ENCODE assay signal across 8 cellular contexts in the genomic region with DNA sequence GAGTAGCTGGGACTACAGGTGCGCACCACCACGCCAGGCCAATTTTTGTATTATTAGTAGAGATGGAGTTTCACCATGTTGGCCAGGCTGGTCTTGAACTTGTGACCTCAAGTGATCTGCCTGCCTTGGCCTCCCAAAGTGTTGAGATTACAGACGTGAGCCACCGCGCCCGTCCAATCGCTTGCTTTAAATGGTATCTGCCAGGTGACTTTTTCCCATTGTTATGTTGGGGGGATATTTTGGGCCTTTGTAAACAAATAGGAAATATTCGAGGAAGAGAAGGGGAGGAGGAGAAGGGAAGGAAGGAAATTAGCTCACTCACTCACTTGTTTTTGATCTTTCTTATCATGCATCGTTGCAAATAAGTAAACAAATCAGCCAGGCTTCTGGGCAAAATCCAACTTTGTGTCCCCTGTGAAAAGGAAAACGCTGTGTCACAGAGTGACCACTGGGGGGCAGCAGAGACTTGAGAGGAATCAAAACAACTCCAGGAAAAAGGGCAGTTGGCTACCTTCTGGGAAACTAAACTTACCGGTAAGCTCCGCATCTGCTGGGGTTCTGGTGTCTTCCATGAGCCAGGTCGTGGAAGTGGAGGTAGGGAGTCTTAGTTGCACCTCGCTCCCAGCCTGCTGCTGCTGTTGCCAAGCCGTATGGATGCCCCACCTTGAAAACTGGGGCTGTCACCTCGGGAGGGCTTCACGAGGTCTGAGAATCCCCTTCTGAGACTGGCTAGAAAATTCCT. TPM values are rescaled to one million over a fixed set of nuclear protein-coding genes. Genes with fewer than 3 reads are reported as not detected.
DNase-seq lines count a peak whose midpoint lies in the region; ATAC-seq and TF ChIP-seq lines count a peak whose summit lies in the region.

No MANE protein-coding gene starts in this region.

- no peaks in the 10 kb centered on the region for H3K27me3 Mint-ChIP-seq in activated T-helper 2 cell treated with anti-CD3 and anti-CD28 coated beads, Interferon-gamma antibody, Interleukin-2, Interleukin-4, amounts not matched to agents 10 μg/mL and 5 μg/mL and 100 μg/mL, durations not matched to agents 14 hours and 24 hours and 36 hours (ENCODE audit: low read depth)

- TF ChIP-seq EP300 in stomach (IDR thresholded peaks at IDR 0.05), result no peak

- H3K9me3 ChIP-seq in neutrophil, result no peaks in the 10 kb centered on the region
- H3K9me3 ChIP-seq in stomach, result no peaks in the 10 kb centered on the region

- no peaks in the 10 kb centered on the region for H3K27me3 ChIP-seq in neutrophil
- H3K27me3 ChIP-seq in stomach, result no peaks in the 10 kb centered on the region

- DNase-seq in DMS 273 treated with DMSO at 0.1 percent for 48 hours (lab: John Stamatoyannopoulos, UW) (peak; percentile 69), LNCaP clone FGC (ENCODE audit: low read depth) (peak; percentile 86), RWPE1 (ENCODE audit: low spot score) (peak; percentile 81), fibroblast of villous mesenchyme (ENCODE audit: low read depth) (peak; percentile 83), stomach (peak; percentile 89)
- DNase-seq in activated T-helper 2 cell treated with anti-CD3 and anti-CD28 coated beads, Interferon-gamma antibody, Interleukin-2, Interleukin-4, amounts not matched to agents 10 μg/mL and 5 μg/mL and 100 μg/mL, durations not matched to agents 14 hours and 24 hours and 36 hours (ENCODE audit: low spot score), result peak; percentile 59

- 0 out of 2 replicates have a peak overlapping the region, but pooled peaks have one; percentile 30 for H3K27ac ChIP-seq in RWPE1
- peak overlapping the region; percentile 5 for H3K27ac ChIP-seq in neutrophil
- H3K27ac ChIP-seq in stomach, result peak overlapping the region in 1 of 5 donors; percentile 56

- H3K4me3 ChIP-seq in LNCaP clone FGC (ENCODE audit: low read depth, low read length) (no peak overlapping the region), fibroblast of villous mesenchyme (ENCODE audit: low read depth, low read length) (peak overlapping the region; percentile 41), neutrophil (ENCODE audit: low read depth in 1 of 2, low read length in 1 of 2) (peak overlapping the region; percentile 47 to 58), stomach (peak overlapping the region; percentile 35 to 43 (median 39))

- peak overlapping the region; percentile 57 for H3K4me3 Mint-ChIP-seq in activated T-helper 2 cell treated with anti-CD3 and anti-CD28 coated beads, Interferon-gamma antibody, Interleukin-2, Interleukin-4, amounts not matched to agents 10 μg/mL and 5 μg/mL and 100 μg/mL, durations not matched to agents 14 hours and 24 hours and 36 hours (ENCODE audit: low read depth)

- TF ChIP-seq POLR2A in stomach (IDR thresholded peaks at IDR 0.05), result no peak

- no peaks in the 10 kb centered on the region for H3K36me3 Mint-ChIP-seq in activated T-helper 2 cell treated with anti-CD3 and anti-CD28 coated beads, Interferon-gamma antibody, Interleukin-2, Interleukin-4, amounts not matched to agents 10 μg/mL and 5 μg/mL and 100 μg/mL, durations not matched to agents 14 hours and 24 hours and 36 hours (ENCODE audit: low read depth)

- no peak overlapping the region for H3K27ac Mint-ChIP-seq in activated T-helper 2 cell treated with anti-CD3 and anti-CD28 coated beads, Interferon-gamma antibody, Interleukin-2, Interleukin-4, amounts not matched to agents 10 μg/mL and 5 μg/mL and 100 μg/mL, durations not matched to agents 14 hours and 24 hours and 36 hours

- CTCF ChIA-PET in RWPE1 (lab: Yijun Ruan, JAX), result interaction anchor here (0.5 to 2.2 kb wide), 15 partner anchors 15 to 1469 kb away, joined by 3 to 12 read pairs (median 3); a partner anchor contains a TSS

- H3K36me3 ChIP-seq in neutrophil (peaks cover 4% of the 10 kb centered on the region), stomach (no peaks in the 10 kb centered on the region)

- peak; percentile 86 for TF ChIP-seq CTCF in LNCaP clone FGC (IDR thresholded peaks at IDR 0.05; ENCODE audit: control insufficient read depth, extremely low read depth, insufficient read depth)
- TF ChIP-seq CTCF in RWPE1 (conservative IDR thresholded peaks at IDR 0.05; ENCODE audit: low read depth), result peak; percentile 92
- TF ChIP-seq CTCF in fibroblast of villous mesenchyme (IDR thresholded peaks at IDR 0.05; ENCODE audit: insufficient read depth, low read depth, low read length), result peak; percentile 97
- peak; percentile 88 for TF ChIP-seq CTCF in neutrophil (IDR thresholded peaks at IDR 0.05)
- TF ChIP-seq CTCF in stomach (IDR thresholded peaks at IDR 0.05), result peak in 6 of 7 experiments; percentile 65 to 98 (median 94)

- H3K4me1 ChIP-seq in neutrophil (ENCODE audit: control insufficient read depth in 1 of 2, insufficient read depth in 1 of 2, low read depth in 1 of 2, low read length in 1 of 2) (peaks cover 10 to 15% of the 10 kb centered on the region in 2 experiments), stomach (peaks cover 7 to 59% (median 38%) of the 10 kb centered on the region in 4 donors)

- intact Hi-C loops in activated T-helper 2 cell treated with anti-CD3 and anti-CD28 coated beads, Interferon-gamma antibody, Interleukin-2, Interleukin-4, amounts not matched to agents 10 μg/mL and 5 μg/mL and 100 μg/mL, durations not matched to agents 14 hours and 24 hours and 36 hours (cut with micrococcal nuclease), result loop anchor here (1.0 to 5.0 kb wide), 2 partner anchors 35 to 140 kb away; no protein-coding TSS in a partner anchor
- intact Hi-C loops in stomach (cut with DNase I; ENCODE audit: low total_unique reads), result loop anchor here (5.0 kb wide), 1 partner anchor 35 kb away; no protein-coding TSS in a partner anchor

- POLR2A ChIA-PET in RWPE1 (lab: Yijun Ruan, JAX; ENCODE audit: low non-redundant PET), result no interaction called here

- no peak for ATAC-seq in GM21423 (IDR thresholded peaks at IDR 0.05; ENCODE audit: unreplicated experiment)

- peaks cover 39% of the 10 kb centered on the region for H3K4me1 Mint-ChIP-seq in activated T-helper 2 cell treated with anti-CD3 and anti-CD28 coated beads, Interferon-gamma antibody, Interleukin-2, Interleukin-4, amounts not matched to agents 10 μg/mL and 5 μg/mL and 100 μg/mL, durations not matched to agents 14 hours and 24 hours and 36 hours (ENCODE audit: low read depth)

- H3K9me3 Mint-ChIP-seq in activated T-helper 2 cell treated with anti-CD3 and anti-CD28 coated beads, Interferon-gamma antibody, Interleukin-2, Interleukin-4, amounts not matched to agents 10 μg/mL and 5 μg/mL and 100 μg/mL, durations not matched to agents 14 hours and 24 hours and 36 hours, result no peaks in the 10 kb centered on the region

- 18 to 21% (median 18%) methylated on average over 16 to 17 of the region's 17 CpGs for WGBS in stomach, 5 donors

RNA-seq across cellular contexts. Expression of a gene that starts 9.3 kb away (rescaled TPM):
- 98.2 and 105 TPM in 2 replicates for total RNA-seq in activated T-helper 2 cell treated with anti-CD3 and anti-CD28 coated beads, Interferon-gamma antibody, Interleukin-2, Interleukin-4, amounts not matched to agents 10 μg/mL and 5 μg/mL and 100 μg/mL, durations not matched to agents 14 hours and 24 hours and 36 hours
- 45.8 and 47.4 TPM in 2 replicates for total RNA-seq in fibroblast of villous mesenchyme
- 100 to 1,000 TPM in 2 of 5 donors, 10 to 100 TPM in 3; 28.6 to 235 (median 85.9) TPM for total RNA-seq in stomach
- polyA plus RNA-seq in stomach, result 10 to 100 TPM; 27.7 to 34.4 (median 31.2) TPM
